In the genomic region with DNA sequence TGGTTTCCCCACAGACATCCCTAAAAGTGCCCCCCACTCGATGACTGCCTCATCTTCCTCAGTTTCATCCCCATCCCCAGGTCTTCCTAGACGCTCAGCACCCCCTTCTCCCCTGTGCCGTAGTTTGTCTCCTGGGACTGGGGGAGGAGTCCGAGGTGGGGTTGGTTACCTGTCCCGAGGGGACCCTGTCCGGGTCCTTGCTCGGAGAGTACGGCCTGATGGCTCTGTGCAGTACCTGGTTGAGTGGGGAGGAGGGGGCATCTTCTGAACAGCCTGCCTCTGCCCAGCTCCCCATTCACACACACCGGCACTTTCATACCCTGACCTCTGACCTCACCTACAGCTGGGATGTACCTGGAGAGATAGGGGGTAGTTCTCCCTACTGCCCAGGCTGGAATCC, we compare ENCODE assay signal across 12 cellular contexts. TPM values are rescaled to one million over a fixed set of nuclear protein-coding genes. Genes with fewer than 3 reads are reported as not detected.
DNase-seq lines count a peak whose midpoint lies in the region; ATAC-seq and TF ChIP-seq lines count a peak whose summit lies in the region.
"Had no signal": no experiment of that assay in that cellular context is flagged by ENCODE, and none has a peak within 500 bp of the region (broad histone marks: within the 10 kb centered on the region; RNA-seq: fewer than 3 reads in every experiment).

No MANE protein-coding gene starts in this region.

- peak overlapping the region; percentile 88 for H3K4me3 ChIP-seq in ACC112 (ENCODE audit: low read depth, low read length)
- H3K4me3 ChIP-seq in HFF-Myc (replicated peaks; ENCODE audit: low read depth, low read length), result peak overlapping the region; percentile 97
- H3K4me3 ChIP-seq in astrocyte of the cerebellum (ENCODE audit: low read depth, low read length), result peak overlapping the region; percentile 81
- H3K4me3 ChIP-seq in mesendoderm (ENCODE audit: low read length), result no peak overlapping the region

- H3K27me3 ChIP-seq in ACC112 (ENCODE audit: insufficient read depth, low read length) (no peaks in the 10 kb centered on the region), mesendoderm (ENCODE audit: insufficient read depth, low read length, poor library complexity) (no peaks in the 10 kb centered on the region)

- ATAC-seq in GM18511 (IDR thresholded peaks at IDR 0.05; ENCODE audit: unreplicated experiment), result no peak

- H3K56ac ChIP-seq in mesendoderm (ENCODE audit: low read length), result no peak overlapping the region

- H3K4me2 ChIP-seq in mesendoderm (ENCODE audit: low read length), result no peak overlapping the region

- TF ChIP-seq CTCF in HFF-Myc (IDR thresholded peaks at IDR 0.05; ENCODE audit: low read depth, low read length, missing control alignments) (no peak), astrocyte of the cerebellum (IDR thresholded peaks at IDR 0.05; ENCODE audit: low read depth, low read length, missing control alignments) (no peak)

- H3K36me3 ChIP-seq in ACC112 (ENCODE audit: insufficient read depth, low read length), result 0 out of 2 replicates have a peak, but pooled peaks cover 5% of the 10 kb centered on the region
- peaks cover 3% of the 10 kb centered on the region for H3K36me3 ChIP-seq in mesendoderm (ENCODE audit: control insufficient read depth, insufficient read depth, low read length)

- H3K9ac ChIP-seq in mesendoderm (ENCODE audit: low read length), result peak overlapping the region; percentile 29
- H3K9ac ChIP-seq: parathyroid adenoma had no signal

- peaks cover 16% of the 10 kb centered on the region for H3K79me1 ChIP-seq in mesendoderm (ENCODE audit: low read length)

- H3K4me1 ChIP-seq in ACC112 (ENCODE audit: control insufficient read depth, insufficient read depth, low read length, unreplicated experiment) (peaks cover 28% of the 10 kb centered on the region), mesendoderm (ENCODE audit: control insufficient read depth, low read depth, low read length) (peaks cover 7% of the 10 kb centered on the region)

- no peak overlapping the region for H2AK5ac ChIP-seq in mesendoderm (ENCODE audit: low read length)

- no CpG with 5 or more reads among the region's 9 CpGs for WGBS in mesendoderm (ENCODE audit: extremely low coverage, insufficient coverage, low lambda C conversion rate)

- no peak overlapping the region for H2BK5ac ChIP-seq in mesendoderm (ENCODE audit: low read length)

- H2AFZ ChIP-seq in ACC112 (ENCODE audit: low read length, unreplicated experiment), result no peak overlapping the region
- H2AFZ ChIP-seq: parathyroid adenoma had no signal

- no peak overlapping the region for H2BK15ac ChIP-seq in mesendoderm (replicated peaks; ENCODE audit: low read depth)

- no peak overlapping the region for H3K18ac ChIP-seq in mesendoderm (ENCODE audit: low read length)

- no peak overlapping the region for H4K8ac ChIP-seq in mesendoderm (ENCODE audit: low read depth, low read length)

- in situ Hi-C loops in astrocyte of the cerebellum (cut with HindIII; ENCODE audit: low sequenced_read_pairs), result no loop called here

- H4K5ac ChIP-seq in mesendoderm (ENCODE audit: low read length), result no peak overlapping the region

- H2BK120ac ChIP-seq in mesendoderm (ENCODE audit: low read depth, low read length), result no peak overlapping the region

- H3K4ac ChIP-seq in mesendoderm (ENCODE audit: low read depth, low read length), result no peak overlapping the region

- H3K27ac ChIP-seq in ACC112 (ENCODE audit: low read depth, low read length) (peak overlapping the region; percentile 95), mesendoderm (ENCODE audit: low read depth, low read length) (no peak overlapping the region)
- H3K27ac ChIP-seq: parathyroid adenoma had no signal

- H3K79me2 ChIP-seq in ACC112 (ENCODE audit: control insufficient read depth, insufficient read depth, low read length, unreplicated experiment), result peaks cover 49% of the 10 kb centered on the region
- H3K79me2 ChIP-seq in mesendoderm (ENCODE audit: control insufficient read depth, insufficient read depth, low read length), result peaks cover 23% of the 10 kb centered on the region

- DNase-seq in HFF-Myc (ENCODE audit: extremely low read depth, low read depth) (no peak), astrocyte of the cerebellum (ENCODE audit: low read depth) (no peak), mesendoderm (no peak), HUDEP-2 (lab: John Stamatoyannopoulos, UW; ENCODE audit: unreplicated experiment in 76 of 76) (no peak), SKM-1 treated with dmso at 0.1 percent for 144 hours (lab: John Stamatoyannopoulos, UW; ENCODE audit: unreplicated experiment) (no peak)
- DNase-seq in stimulated activated CD4-positive, alpha-beta T cell treated with anti-CD3 and anti-CD28 coated beads, Interleukin-1b, Interleukin-23, amount 100 ng/mL, for 48 hours, result no peak
- DNase-seq: foreskin melanocyte, NCI-H1105, SHP77 treated with DMSO at 0.1 percent for 48 hours had no signal

- H3K23ac ChIP-seq in mesendoderm (ENCODE audit: low read length), result no peak overlapping the region

RNA-seq across cellular contexts. Expression of a gene that starts 2.1 kb away (rescaled TPM):
- 227 TPM for polyA plus RNA-seq in mesendoderm (2013, experiment 1 of 2)
- polyA plus RNA-seq in mesendoderm (2013, experiment 2 of 2), result 219 TPM

RNA-seq across cellular contexts. Expression of a gene that starts 4.0 kb away (rescaled TPM):
- 42.1 TPM for polyA plus RNA-seq in mesendoderm (2013, experiment 1 of 2)
- 54.9 TPM for polyA plus RNA-seq in mesendoderm (2013, experiment 2 of 2)

RNA-seq across cellular contexts. Expression of a gene that starts 5.0 kb away (rescaled TPM):
- 22.8 TPM for polyA plus RNA-seq in mesendoderm (2013, experiment 1 of 2)
- polyA plus RNA-seq in mesendoderm (2013, experiment 2 of 2), result 22.2 TPM

RNA-seq across cellular contexts. Expression of a gene that starts 24.2 kb away (rescaled TPM):
- polyA plus RNA-seq in mesendoderm (2013, experiment 1 of 2), result 44.8 TPM
- polyA plus RNA-seq in mesendoderm (2013, experiment 2 of 2), result 46.4 TPM

RNA-seq across cellular contexts. Expression of a gene that starts 38.5 kb away (rescaled TPM):
- 15.1 TPM for polyA plus RNA-seq in mesendoderm (2013, experiment 1 of 2)
- 15.5 TPM for polyA plus RNA-seq in mesendoderm (2013, experiment 2 of 2)
